In the genomic region with DNA sequence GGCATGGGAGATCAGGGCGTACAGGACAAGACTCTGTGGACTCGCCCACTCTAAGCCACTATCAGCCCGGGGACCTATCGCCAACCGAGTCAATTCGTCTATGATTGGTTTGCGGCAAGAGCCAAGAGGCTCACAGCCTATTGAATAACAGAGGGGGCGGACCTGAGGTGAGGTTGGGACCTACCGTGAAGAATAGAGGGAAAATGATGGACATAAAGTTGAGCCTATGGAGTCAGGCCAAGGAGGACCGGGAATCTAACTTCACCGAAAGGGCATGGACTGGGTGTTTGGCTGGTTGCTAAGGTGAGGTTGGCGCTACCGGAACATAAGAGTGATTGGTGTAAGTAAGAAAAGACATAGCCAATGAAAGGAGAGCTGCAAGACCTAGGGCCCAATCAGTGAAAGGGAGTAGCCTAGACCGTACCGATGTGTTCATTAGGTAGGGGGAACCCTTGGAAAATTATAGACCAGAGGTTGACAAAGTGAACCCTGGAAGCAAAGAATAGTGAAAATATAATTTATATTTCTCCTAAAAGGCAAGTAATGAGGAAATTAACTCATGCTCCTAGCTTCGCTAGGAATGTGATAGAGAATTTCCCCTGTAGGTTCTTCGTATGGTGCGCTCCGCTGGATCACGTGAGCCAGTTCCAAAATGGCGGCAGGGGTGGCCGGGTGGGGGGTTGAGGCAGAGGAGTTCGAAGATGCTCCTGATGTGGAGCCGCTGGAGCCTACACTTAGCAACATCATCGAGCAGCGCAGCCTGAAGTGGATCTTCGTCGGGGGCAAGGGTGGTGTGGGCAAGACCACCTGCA, we compare ENCODE assay signal across 8 cellular contexts. TPM values are rescaled to one million over a fixed set of nuclear protein-coding genes. Genes with fewer than 3 reads are reported as not detected.
A peak's percentile ranks its signal among the peaks of the same experiment; 100 is the strongest.
DNase-seq lines count a peak whose midpoint lies in the region; ATAC-seq and TF ChIP-seq lines count a peak whose summit lies in the region.

TSS of gene GET3 (plus strand) at position 644 of the 812 bp plus-strand sequence. CDS start at position 653, 9 bp downstream.

- no peak for TF ChIP-seq CTCF in epithelial cell of proximal tubule (conservative IDR thresholded peaks at IDR 0.05; ENCODE audit: low read depth, low read length)

- peak; percentile 54 for ATAC-seq in GM21526 (IDR thresholded peaks at IDR 0.05; ENCODE audit: low FRiP score, unreplicated experiment)

- DNase-seq in DMS 273 (lab: John Stamatoyannopoulos, UW; ENCODE audit: unreplicated experiment), result peak; percentile 100
- peak; percentile 98 for DNase-seq in HuH-7.5 (ENCODE audit: low spot score)
- peak; percentile 100 for DNase-seq in OCI-M2 (lab: John Stamatoyannopoulos, UW; ENCODE audit: unreplicated experiment)
- peak; percentile 75 for DNase-seq in activated T-cell treated with anti-CD3 and anti-CD28 coated beads, Interleukin-2, amount 50 U/mL, for 1 hour
- DNase-seq in epithelial cell of proximal tubule (ENCODE audit: low read depth), result peak; percentile 100
- peak; percentile 96 for DNase-seq in mucosa of gallbladder (ENCODE audit: low spot score)
- peak; percentile 57 to 67 for DNase-seq in stimulated activated CD8-positive, alpha-beta memory T cell treated with anti-CD3 and anti-CD28 coated beads, Interleukin-4, amount 100 ng/mL, for 4 hours (ENCODE audit: low read depth in 2 of 2, low spot score in 1 of 2)

- peak within 1 kb of the TSS; percentile 98 for H3K4me3 ChIP-seq in epithelial cell of proximal tubule (ENCODE audit: low read depth, low read length)

RNA-seq across cellular contexts. Expression of gene GET3, which starts in this region (rescaled TPM):
- total RNA-seq in epithelial cell of proximal tubule (86.6 and 151 TPM in 2 replicates), mucosa of gallbladder (64.8 TPM)

Comparison
In these comparisons a context has a peak if more than half of its experiments do, and no peak if none do; other contexts are left out.
1. Peak in every context shown above with its lines: DNase-seq, ATAC-seq and H3K4me3 ChIP-seq.